In genomic region chr16:87996962-87997880, GRCh38 we compare ENCODE assay signal across 21 cellular contexts. TPM values are rescaled to one million over a fixed set of nuclear protein-coding genes. Genes with fewer than 3 reads are reported as not detected.
DNase-seq lines count a peak whose midpoint lies in the region; ATAC-seq, FAIRE-seq and TF ChIP-seq lines count a peak whose summit lies in the region.
"Had no signal": no experiment of that assay in that cellular context is flagged by ENCODE, and none has a peak within 500 bp of the region (broad histone marks: within the 10 kb centered on the region; RNA-seq: fewer than 3 reads in every experiment).

No MANE protein-coding gene starts in this region.

- ATAC-seq in stimulated activated naive B cell treated with anti-CD40 and anti-IgM and Interleukin-4, amounts not matched to agents 10 μg/mL and 1 μg/mL and 100 μg/mL, for 72 hours (replicated peaks) = no peak
- no peak for ATAC-seq in HG03175 (IDR thresholded peaks at IDR 0.05; ENCODE audit: unreplicated experiment)
- ATAC-seq: left lung had no signal

- FAIRE-seq in HTR-8/SVneo (lab: Jason Lieb, UNC) = peak; percentile 85
- FAIRE-seq: colon had no signal

- H3K9me3 Mint-ChIP-seq in activated naive CD8-positive, alpha-beta T cell (ENCODE audit: low read depth) = no peaks in the 10 kb centered on the region
- H3K9me3 Mint-ChIP-seq in activated naive CD8-positive, alpha-beta T cell treated with anti-CD3 and anti-CD28 coated beads for 36 hours = no peaks in the 10 kb centered on the region
- H3K9me3 Mint-ChIP-seq in endothelial cell (ENCODE audit: unreplicated experiment) = no peaks in the 10 kb centered on the region
- no peaks in the 10 kb centered on the region for H3K9me3 Mint-ChIP-seq in stimulated activated naive B cell treated with anti-CD40 and anti-IgM and Interleukin-4, amounts not matched to agents 10 μg/mL and 1 μg/mL and 100 μg/mL, for 72 hours
- H3K9me3 Mint-ChIP-seq: CD8-positive, alpha-beta memory T cell had no signal

- no peaks in the 10 kb centered on the region for H3K27me3 Mint-ChIP-seq in activated naive CD8-positive, alpha-beta T cell
- H3K27me3 Mint-ChIP-seq in activated naive CD8-positive, alpha-beta T cell treated with anti-CD3 and anti-CD28 coated beads for 36 hours = no peaks in the 10 kb centered on the region
- H3K27me3 Mint-ChIP-seq in endothelial cell (ENCODE audit: unreplicated experiment) = peaks cover 5% of the 10 kb centered on the region
- H3K27me3 Mint-ChIP-seq in stimulated activated naive B cell treated with anti-CD40 and anti-IgM and Interleukin-4, amounts not matched to agents 10 μg/mL and 1 μg/mL and 100 μg/mL, for 72 hours = no peaks in the 10 kb centered on the region
- H3K27me3 Mint-ChIP-seq: B cell; CD8-positive, alpha-beta memory T cell had no signal

- peaks cover 7% of the 10 kb centered on the region for H3K4me1 Mint-ChIP-seq in activated naive CD8-positive, alpha-beta T cell (ENCODE audit: low read depth)
- peaks cover 6% of the 10 kb centered on the region for H3K4me1 Mint-ChIP-seq in activated naive CD8-positive, alpha-beta T cell treated with anti-CD3 and anti-CD28 coated beads for 36 hours
- H3K4me1 Mint-ChIP-seq in endothelial cell (ENCODE audit: unreplicated experiment) = no peaks in the 10 kb centered on the region
- peaks cover 16 to 30% of the 10 kb centered on the region in 2 donors for H3K4me1 Mint-ChIP-seq in stimulated activated naive B cell treated with anti-CD40 and anti-IgM and Interleukin-4, amounts not matched to agents 10 μg/mL and 1 μg/mL and 100 μg/mL, for 72 hours

- no peaks in the 10 kb centered on the region for H3K36me3 Mint-ChIP-seq in activated naive CD8-positive, alpha-beta T cell
- peaks cover 7% of the 10 kb centered on the region for H3K36me3 Mint-ChIP-seq in activated naive CD8-positive, alpha-beta T cell treated with anti-CD3 and anti-CD28 coated beads for 36 hours
- H3K36me3 Mint-ChIP-seq in endothelial cell (ENCODE audit: low read depth, unreplicated experiment) = peaks cover 12% of the 10 kb centered on the region
- peaks cover 25 to 38% of the 10 kb centered on the region in 2 donors for H3K36me3 Mint-ChIP-seq in stimulated activated naive B cell treated with anti-CD40 and anti-IgM and Interleukin-4, amounts not matched to agents 10 μg/mL and 1 μg/mL and 100 μg/mL, for 72 hours

- no peak for TF ChIP-seq CTCF in endothelial cell (IDR thresholded peaks at IDR 0.05; ENCODE audit: unreplicated experiment)

- no peak overlapping the region for H3K4me3 Mint-ChIP-seq in activated naive CD8-positive, alpha-beta T cell
- no peak overlapping the region for H3K4me3 Mint-ChIP-seq in activated naive CD8-positive, alpha-beta T cell treated with anti-CD3 and anti-CD28 coated beads for 36 hours
- peak overlapping the region; percentile 53 for H3K4me3 Mint-ChIP-seq in endothelial cell (ENCODE audit: unreplicated experiment)
- no peak overlapping the region for H3K4me3 Mint-ChIP-seq in stimulated activated naive B cell treated with anti-CD40 and anti-IgM and Interleukin-4, amounts not matched to agents 10 μg/mL and 1 μg/mL and 100 μg/mL, for 72 hours
- H3K4me3 Mint-ChIP-seq: B cell; CD8-positive, alpha-beta memory T cell had no signal

- no peak for DNase-seq in activated naive CD8-positive, alpha-beta T cell treated with anti-CD3 and anti-CD28 coated beads for 36 hours
- DNase-seq in HTR-8/SVneo (ENCODE audit: insufficient read length, low spot score) (no peak), endothelial cell (ENCODE audit: low spot score) (no peak), putamen (ENCODE audit: low spot score) (no peak), activated gamma-delta T cell (lab: John Stamatoyannopoulos, UW) (no peak)
- no peak for DNase-seq in stimulated activated naive B cell treated with anti-CD40 and anti-IgM and Interleukin-4, amounts not matched to agents 10 μg/mL and 1 μg/mL and 100 μg/mL, for 72 hours
- DNase-seq: activated T-cell treated with anti-CD3 and anti-CD28 coated beads, Interleukin-2, amount 50 U/mL, for 1 hour; brain microvascular endothelial cell; CD8-positive, alpha-beta memory T cell; effector CD4-positive, alpha-beta T cell; glutamatergic neuron; NCI-H1417 treated with DMSO at 0.1 percent for 48 hours; NCI-H2029 treated with DMSO at 0.1 percent for 48 hours; NCI-H524 treated with DMSO at 0.1 percent for 48 hours; SHP77 treated with DMSO at 0.1 percent for 48 hours; stimulated activated CD4-positive, alpha-beta T cell treated with anti-CD3 and anti-CD28 coated beads, Interleukin-1b, Interleukin-23, amount 100 ng/mL, for 48 hours had no signal

- peak overlapping the region; percentile 36 for H3K27ac Mint-ChIP-seq in activated naive CD8-positive, alpha-beta T cell
- H3K27ac Mint-ChIP-seq in activated naive CD8-positive, alpha-beta T cell treated with anti-CD3 and anti-CD28 coated beads for 36 hours = no peak overlapping the region
- no peak overlapping the region for H3K27ac Mint-ChIP-seq in endothelial cell (ENCODE audit: unreplicated experiment)
- peak overlapping the region; percentile 26 for H3K27ac Mint-ChIP-seq in stimulated activated naive B cell treated with anti-CD40 and anti-IgM and Interleukin-4, amounts not matched to agents 10 μg/mL and 1 μg/mL and 100 μg/mL, for 72 hours
- H3K27ac Mint-ChIP-seq: B cell had no signal

RNA-seq across cellular contexts. Expression of gene BANP, which starts 46.0 kb away (rescaled TPM):
- total RNA-seq in activated naive CD8-positive, alpha-beta T cell treated with anti-CD3 and anti-CD28 coated beads for 36 hours = 10 to 100 TPM; 25.6 to 27.0 TPM
- 33.3 TPM for total RNA-seq in endothelial cell (ENCODE audit: unreplicated experiment)

Comparison
In these comparisons a context has a peak if more than half of its experiments do, and no peak if none do; other contexts are left out.
1. H3K27ac Mint-ChIP-seq: peak in activated naive CD8-positive, alpha-beta T cell (single experiment) and stimulated activated naive B cell treated with anti-CD40 and anti-IgM and Interleukin-4, amounts not matched to agents 10 μg/mL and 1 μg/mL and 100 μg/mL, for 72 hours (single experiment); none in activated naive CD8-positive, alpha-beta T cell treated with anti-CD3 and anti-CD28 coated beads for 36 hours (single experiment) and endothelial cell (single experiment).